Comparison of ENCODE assay signal across 11 cellular contexts in the genomic region with DNA sequence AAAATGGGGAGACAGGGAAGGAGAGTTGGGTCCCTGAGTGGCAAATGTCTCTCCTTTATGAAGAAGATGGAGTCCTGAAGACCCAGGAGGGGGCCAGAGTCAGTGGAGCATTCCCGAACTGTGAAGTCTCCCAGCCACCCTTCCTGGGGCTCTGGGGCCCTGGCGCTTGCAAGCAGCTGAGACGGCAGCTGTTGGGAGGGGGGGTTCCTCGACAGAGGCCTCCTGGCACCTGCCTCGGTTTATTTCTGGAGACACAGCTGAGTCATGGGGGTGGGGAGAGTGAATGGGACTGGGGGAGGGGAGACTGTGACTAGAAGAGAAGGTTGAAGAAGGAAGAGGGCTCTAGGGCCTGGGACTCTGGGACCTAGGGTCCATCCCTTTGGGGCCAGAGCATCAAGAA. TPM values are rescaled to one million over a fixed set of nuclear protein-coding genes. Genes with fewer than 3 reads are reported as not detected.
DNase-seq lines count a peak whose midpoint lies in the region; ATAC-seq and TF ChIP-seq lines count a peak whose summit lies in the region.
"Had no signal": no experiment of that assay in that cellular context is flagged by ENCODE, and none has a peak within 500 bp of the region (broad histone marks: within the 10 kb centered on the region; RNA-seq: fewer than 3 reads in every experiment).

No MANE protein-coding gene starts in this region.

- H3K4me1 ChIP-seq in lung (ENCODE audit: control insufficient read depth in 2 of 2, insufficient read depth in 2 of 2, low read length in 2 of 2) (peaks cover 33 to 46% of the 10 kb centered on the region in 2 donors), vagina (peaks cover 74% of the 10 kb centered on the region)

- H3K27me3 Mint-ChIP-seq in activated naive CD8-positive, alpha-beta T cell treated with anti-CD3 and anti-CD28 coated beads, Interleukin-2, amount 10 ng/mL, durations not matched to agents 7 days and 5 days: peaks cover 21% of the 10 kb centered on the region
- H3K27me3 Mint-ChIP-seq in activated naive CD8-positive, alpha-beta T cell treated with anti-CD3 and anti-CD28 coated beads for 36 hours: peaks cover 4% of the 10 kb centered on the region

- H3K9me3 ChIP-seq in lung (ENCODE audit: control insufficient read depth in 2 of 2, insufficient read depth in 1 of 2, low read length in 1 of 2) (no peaks in the 10 kb centered on the region), vagina (no peaks in the 10 kb centered on the region)

- H3K9me3 Mint-ChIP-seq in activated naive CD8-positive, alpha-beta T cell treated with anti-CD3 and anti-CD28 coated beads, Interleukin-2, amount 10 ng/mL, durations not matched to agents 7 days and 5 days: no peaks in the 10 kb centered on the region
- H3K9me3 Mint-ChIP-seq in activated naive CD8-positive, alpha-beta T cell treated with anti-CD3 and anti-CD28 coated beads for 36 hours: no peaks in the 10 kb centered on the region

- no peaks in the 10 kb centered on the region for H3K36me3 Mint-ChIP-seq in activated naive CD8-positive, alpha-beta T cell treated with anti-CD3 and anti-CD28 coated beads, Interleukin-2, amount 10 ng/mL, durations not matched to agents 7 days and 5 days
- no peaks in the 10 kb centered on the region for H3K36me3 Mint-ChIP-seq in activated naive CD8-positive, alpha-beta T cell treated with anti-CD3 and anti-CD28 coated beads for 36 hours
- H3K36me3 Mint-ChIP-seq: CD14-positive monocyte had no signal

- ATAC-seq in activated naive CD8-positive, alpha-beta T cell treated with anti-CD3 and anti-CD28 coated beads, Interleukin-2, amount 10 ng/mL, durations not matched to agents 7 days and 5 days (ENCODE audit: low read depth): no peak
- ATAC-seq in lung (ENCODE audit: insufficient read depth, low FRiP score): no peak

- H3K27ac ChIP-seq in lung (ENCODE audit: low read depth in 1 of 2, low read length in 1 of 2) (peak overlapping the region; percentile 44 to 89), vagina (peak overlapping the region; percentile 85)
- H3K27ac ChIP-seq: KMS-11 had no signal

- DNase-seq in activated naive CD8-positive, alpha-beta T cell treated with anti-CD3 and anti-CD28 coated beads, Interleukin-2, amount 10 ng/mL, durations not matched to agents 7 days and 5 days: no peak
- no peak for DNase-seq in activated naive CD8-positive, alpha-beta T cell treated with anti-CD3 and anti-CD28 coated beads for 36 hours
- peak; percentile 36 to 65 for DNase-seq in cardiac fibroblast (ENCODE audit: low read depth in 2 of 2)
- DNase-seq in lung (ENCODE audit: low spot score): no peak
- DNase-seq in vagina (ENCODE audit: extremely low spot score in 2 of 2): no peak
- no peak for DNase-seq in GM10266 (ENCODE audit: extremely low spot score)
- DNase-seq in NCI-H146 treated with DMSO at 0.1 percent for 48 hours (lab: John Stamatoyannopoulos, UW; ENCODE audit: unreplicated experiment): no peak
- DNase-seq in activated effector memory CD4-positive, alpha-beta T cell treated with anti-CD3 and anti-CD28 coated beads, Interleukin-2, amount 50 U/mL, for 16 hours: no peak
- DNase-seq: cerebellar nuclear complex had no signal

- WGBS in lung, 2 donors: 30 to 32% methylated on average over 5 of the region's 5 CpGs

- no peak overlapping the region for H3K4me3 ChIP-seq in cardiac fibroblast (replicated peaks in 1 of 2; ENCODE audit: low read depth in 2 of 2, low read length in 2 of 2)
- H3K4me3 ChIP-seq in lung: no peak overlapping the region
- no peak overlapping the region for H3K4me3 ChIP-seq in vagina

- TF ChIP-seq POLR2A in vagina (IDR thresholded peaks at IDR 0.05): no peak

- peaks cover 49% of the 10 kb centered on the region for H3K4me1 Mint-ChIP-seq in activated naive CD8-positive, alpha-beta T cell treated with anti-CD3 and anti-CD28 coated beads, Interleukin-2, amount 10 ng/mL, durations not matched to agents 7 days and 5 days
- peaks cover 30% of the 10 kb centered on the region for H3K4me1 Mint-ChIP-seq in activated naive CD8-positive, alpha-beta T cell treated with anti-CD3 and anti-CD28 coated beads for 36 hours

- peak overlapping the region; percentile 67 for H3K27ac Mint-ChIP-seq in activated naive CD8-positive, alpha-beta T cell treated with anti-CD3 and anti-CD28 coated beads, Interleukin-2, amount 10 ng/mL, durations not matched to agents 7 days and 5 days
- H3K27ac Mint-ChIP-seq in activated naive CD8-positive, alpha-beta T cell treated with anti-CD3 and anti-CD28 coated beads for 36 hours: no peak overlapping the region

- H3K27me3 ChIP-seq in lung (ENCODE audit: control insufficient read depth, insufficient read depth) (no peaks in the 10 kb centered on the region), vagina (no peaks in the 10 kb centered on the region)

- intact Hi-C loops in vagina (cut with DNase I): no loop called here

- H3K36me3 ChIP-seq in lung (ENCODE audit: control insufficient read depth in 2 of 2, insufficient read depth in 2 of 2, low read length in 2 of 2): no peaks in the 10 kb centered on the region
- H3K36me3 ChIP-seq in vagina: no peaks in the 10 kb centered on the region

- POLR2A ChIA-PET in activated naive CD8-positive, alpha-beta T cell treated with anti-CD3 and anti-CD28 coated beads, Interleukin-2, amount 10 ng/mL, durations not matched to agents 7 days and 5 days (lab: Charles Lee): no interaction called here

- no peak overlapping the region for H3K4me3 Mint-ChIP-seq in activated naive CD8-positive, alpha-beta T cell treated with anti-CD3 and anti-CD28 coated beads, Interleukin-2, amount 10 ng/mL, durations not matched to agents 7 days and 5 days
- no peak overlapping the region for H3K4me3 Mint-ChIP-seq in activated naive CD8-positive, alpha-beta T cell treated with anti-CD3 and anti-CD28 coated beads for 36 hours

- TF ChIP-seq CTCF in cardiac fibroblast (IDR thresholded peaks at IDR 0.05; ENCODE audit: low read depth, low read length): no peak
- no peak for TF ChIP-seq CTCF in lung (IDR thresholded peaks at IDR 0.05; ENCODE audit: control extremely low read depth, extremely low read depth)
- no peak for TF ChIP-seq CTCF in vagina (IDR thresholded peaks at IDR 0.05)
- TF ChIP-seq CTCF in GM10266 (IDR thresholded peaks at IDR 0.05; ENCODE audit: control insufficient read depth, insufficient read depth, low read depth, missing control alignments): no peak

RNA-seq across cellular contexts. Expression of a gene that starts 14.0 kb away (rescaled TPM):
- not detected for total RNA-seq in activated naive CD8-positive, alpha-beta T cell treated with anti-CD3 and anti-CD28 coated beads, Interleukin-2, amount 10 ng/mL, durations not matched to agents 7 days and 5 days
- total RNA-seq in activated naive CD8-positive, alpha-beta T cell treated with anti-CD3 and anti-CD28 coated beads for 36 hours: under 1 TPM in 1 of 2 experiments, not detected in 1; 0.04 TPM
- 10 to 100 TPM; 37.3 to 57.4 TPM for total RNA-seq in lung
- polyA plus RNA-seq in lung: 10 to 100 TPM; 17.6 to 31.1 TPM
- total RNA-seq in vagina: 16.0 TPM
- polyA plus RNA-seq: CD14-positive monocyte had no signal

RNA-seq across cellular contexts. Expression of a gene that starts 21.3 kb away (rescaled TPM):
- not detected for total RNA-seq in activated naive CD8-positive, alpha-beta T cell treated with anti-CD3 and anti-CD28 coated beads, Interleukin-2, amount 10 ng/mL, durations not matched to agents 7 days and 5 days
- total RNA-seq in activated naive CD8-positive, alpha-beta T cell treated with anti-CD3 and anti-CD28 coated beads for 36 hours: not detected
- total RNA-seq in lung (1 to 10 TPM in 1 of 2 donors, under 1 TPM in 1; 0.18 to 1.1 TPM), vagina (2.0 TPM)
- polyA plus RNA-seq in lung: under 1 TPM; 0.05 to 0.06 TPM
- polyA plus RNA-seq: CD14-positive monocyte had no signal

RNA-seq across cellular contexts. Expression of a gene that starts 42.2 kb away (rescaled TPM):
- total RNA-seq in activated naive CD8-positive, alpha-beta T cell treated with anti-CD3 and anti-CD28 coated beads, Interleukin-2, amount 10 ng/mL, durations not matched to agents 7 days and 5 days: under 1 TPM; 0.68 to 0.80 TPM
- total RNA-seq in activated naive CD8-positive, alpha-beta T cell treated with anti-CD3 and anti-CD28 coated beads for 36 hours: 1 to 10 TPM; 1.2 to 1.6 TPM
- 10 to 100 TPM in 1 of 2 donors, 1 to 10 TPM in 1; 5.8 to 13.6 TPM for total RNA-seq in lung
- polyA plus RNA-seq in lung: 1 to 10 TPM; 1.3 to 4.0 TPM
- 97.7 TPM for total RNA-seq in vagina

RNA-seq across cellular contexts. Expression of a gene that starts 44.0 kb away (rescaled TPM):
- under 1 TPM in 1 of 2 experiments, not detected in 1; 0.17 TPM for total RNA-seq in activated naive CD8-positive, alpha-beta T cell treated with anti-CD3 and anti-CD28 coated beads, Interleukin-2, amount 10 ng/mL, durations not matched to agents 7 days and 5 days
- not detected for total RNA-seq in activated naive CD8-positive, alpha-beta T cell treated with anti-CD3 and anti-CD28 coated beads for 36 hours
- total RNA-seq in lung (under 1 TPM in 1 of 2 donors, not detected in 1; 0.18 TPM), vagina (not detected)
- under 1 TPM; 0.24 to 0.31 TPM for polyA plus RNA-seq in lung
- polyA plus RNA-seq: CD14-positive monocyte had no signal

Comparison
In these comparisons a context has a peak if more than half of its experiments do, and no peak if none do; other contexts are left out.
1. DNase-seq: peak in cardiac fibroblast (2 of 2); none in activated naive CD8-positive, alpha-beta T cell treated with anti-CD3 and anti-CD28 coated beads, Interleukin-2, amount 10 ng/mL, durations not matched to agents 7 days and 5 days (single experiment), activated naive CD8-positive, alpha-beta T cell treated with anti-CD3 and anti-CD28 coated beads for 36 hours (single experiment), lung (single experiment), vagina (0 of 2), GM10266 (single experiment), NCI-H146 treated with DMSO at 0.1 percent for 48 hours (single experiment) and activated effector memory CD4-positive, alpha-beta T cell treated with anti-CD3 and anti-CD28 coated beads, Interleukin-2, amount 50 U/mL, for 16 hours (single experiment).
2. RNA of a gene that starts 14.0 kb away (total RNA-seq): 37.3 to 57.4 TPM in lung and 16.0 TPM in vagina (single experiment); 0.04 TPM in activated naive CD8-positive, alpha-beta T cell treated with anti-CD3 and anti-CD28 coated beads for 36 hours and not detected in activated naive CD8-positive, alpha-beta T cell treated with anti-CD3 and anti-CD28 coated beads, Interleukin-2, amount 10 ng/mL, durations not matched to agents 7 days and 5 days; every median in the first group is over 10 times any median in the second.